8 cellular contexts compared by ENCODE assay signal in genomic region chr10:21534611-21535493, GRCh38. TPM values are rescaled to one million over a fixed set of nuclear protein-coding genes. Genes with fewer than 3 reads are reported as not detected.
A peak's percentile ranks its signal among the peaks of the same experiment; 100 is the strongest.
DNase-seq lines count a peak whose midpoint lies in the region; ATAC-seq and TF ChIP-seq lines count a peak whose summit lies in the region.

No MANE protein-coding gene starts in this region.

- DNase-seq in COLO668 (lab: John Stamatoyannopoulos, UW; ENCODE audit: unreplicated experiment) (peak; percentile 60), NCI-H146 (lab: John Stamatoyannopoulos, UW) (peak; percentile 85), epithelial cell of esophagus (ENCODE audit: low read depth) (peak; percentile 70), NCI-H1048 (lab: John Stamatoyannopoulos, UW) (no peak)
- peak; percentile 45 for DNase-seq in activated CD8-positive, alpha-beta memory T cell treated with anti-CD3 and anti-CD28 coated beads, Interleukin-2, amount 50 U/mL, for 4 hours

- peak overlapping the region; percentile 95 for H3K27ac ChIP-seq in subcutaneous abdominal adipose tissue (ENCODE audit: low read depth, low read length)

- H3K27me3 ChIP-seq in mononuclear cell (ENCODE audit: insufficient read depth, low read length) (no peaks in the 10 kb centered on the region), subcutaneous abdominal adipose tissue (ENCODE audit: control insufficient read depth in 5 of 5, insufficient read depth in 4 of 5, low read length in 5 of 5) (no peaks in the 10 kb centered on the region)

- H3K9me3 ChIP-seq in mononuclear cell (ENCODE audit: low read depth, low read length) (no peaks in the 10 kb centered on the region), subcutaneous abdominal adipose tissue (ENCODE audit: control insufficient read depth in 5 of 5, low read length in 5 of 5) (no peaks in the 10 kb centered on the region)

- peak; percentile 15 for ATAC-seq in GM21737 (IDR thresholded peaks at IDR 0.05; ENCODE audit: unreplicated experiment)

- TF ChIP-seq CTCF in epithelial cell of esophagus (IDR thresholded peaks at IDR 0.05; ENCODE audit: insufficient read depth, low read depth, low read length, missing control alignments): no peak

- H3K4me1 ChIP-seq in mononuclear cell (ENCODE audit: insufficient read depth, low read length) (peaks cover 20% of the 10 kb centered on the region), subcutaneous abdominal adipose tissue (ENCODE audit: control insufficient read depth in 5 of 5, insufficient read depth in 5 of 5, low read length in 5 of 5) (peaks cover 5 to 27% (median 20%) of the 10 kb centered on the region in 5 donors)

- H3K4me3 ChIP-seq in epithelial cell of esophagus (ENCODE audit: low read length): peak overlapping the region; percentile 65
- H3K4me3 ChIP-seq in mononuclear cell (ENCODE audit: low read length): peak overlapping the region; percentile 71
- H3K4me3 ChIP-seq in subcutaneous abdominal adipose tissue (ENCODE audit: low read depth in 1 of 5, low read length in 5 of 5): peak overlapping the region; percentile 81 to 86 (median 83)

- H3K9ac ChIP-seq in subcutaneous abdominal adipose tissue (ENCODE audit: low read length in 5 of 5): peak overlapping the region in 3 of 5 donors; percentile 46 to 77 (median 55)

- peaks cover 7 to 24% (median 10%) of the 10 kb centered on the region in 5 donors for H3K36me3 ChIP-seq in subcutaneous abdominal adipose tissue (ENCODE audit: control insufficient read depth in 5 of 5, insufficient read depth in 5 of 5, low read length in 5 of 5)

RNA-seq across cellular contexts. Expression of gene MLLT10, which starts 0.8 kb away (rescaled TPM):
- total RNA-seq in mononuclear cell: 37.5 TPM

RNA-seq across cellular contexts. Expression of gene SKIDA1, which starts 9.4 kb away (rescaled TPM):
- not detected for total RNA-seq in mononuclear cell
